Comparison of ENCODE assay signal across 22 cellular contexts in the genomic region with DNA sequence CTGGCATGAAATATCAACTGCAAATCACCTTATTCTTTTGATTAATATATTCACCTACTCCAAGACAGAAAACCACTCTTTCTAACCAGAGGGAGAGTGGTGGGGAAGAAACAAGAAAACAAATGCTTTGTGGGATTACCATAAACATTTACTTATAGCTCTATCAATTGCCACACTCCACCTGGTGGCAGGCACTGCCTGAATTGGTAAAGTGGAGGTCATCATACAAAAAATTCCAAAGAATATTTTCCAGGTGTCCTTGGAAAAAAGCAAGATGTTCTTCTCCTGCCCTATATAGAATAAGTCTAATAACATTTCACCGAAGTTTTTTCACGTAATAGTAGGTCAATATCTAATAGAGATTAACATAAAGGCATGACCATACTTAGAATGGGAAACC. TPM values are rescaled to one million over a fixed set of nuclear protein-coding genes. Genes with fewer than 3 reads are reported as not detected.
A peak's percentile ranks its signal among the peaks of the same experiment; 100 is the strongest.
DNase-seq lines count a peak whose midpoint lies in the region; ATAC-seq and TF ChIP-seq lines count a peak whose summit lies in the region.
"Had no signal": no experiment of that assay in that cellular context is flagged by ENCODE, and none has a peak within 500 bp of the region (broad histone marks: within the 10 kb centered on the region; RNA-seq: fewer than 3 reads in every experiment).

No MANE protein-coding gene starts in this region.

- POLR2A ChIA-PET in CD4-positive, alpha-beta T cell (lab: Charles Lee) = no interaction called here

- H3K27ac ChIP-seq in C4-2B (no peak overlapping the region), foreskin keratinocyte (peak overlapping the region; percentile 41), SJCRH30 (no peak overlapping the region)
- H3K27ac ChIP-seq in CD4-positive, alpha-beta T cell (ENCODE audit: low read depth, low read length) = no peak overlapping the region
- H3K27ac ChIP-seq: BLaER1 treated with 17β-estradiol and CSF1 and Interleukin-3, amounts not matched to agents 10 nM and 100 nM; psoas muscle; SJSA1; spleen had no signal

- intact Hi-C loops in CD4-positive, alpha-beta T cell (cut with DNase I, micrococcal nuclease) = no loop called here

- peak; percentile 21; the same call in 1 of the 2 replicates for TF ChIP-seq RAD21 in Ishikawa (IDR thresholded peaks at IDR 0.05; ENCODE audit: low read depth)

- peaks cover 15% of the 10 kb centered on the region for H3K4me1 ChIP-seq in foreskin keratinocyte
- H3K4me1 ChIP-seq in SJCRH30 = no peaks in the 10 kb centered on the region
- H3K4me1 ChIP-seq: psoas muscle, SJSA1 had no signal

- TF ChIP-seq EP300 in Ishikawa (IDR thresholded peaks at IDR 0.05; ENCODE audit: borderline replicate concordance) = no peak

- H3K27ac Mint-ChIP-seq in CD4-positive, alpha-beta T cell = no peak overlapping the region
- H3K27ac Mint-ChIP-seq: activated CD8-positive, alpha-beta memory T cell treated with anti-CD3 and anti-CD28 coated beads, Interleukin-2, amount 10 ng/mL, durations not matched to agents 7 days and 5 days had no signal

- H3K36me3 ChIP-seq in SJCRH30 = no peaks in the 10 kb centered on the region
- H3K36me3 ChIP-seq: SJSA1 had no signal

- H3K4me3 Mint-ChIP-seq in CD4-positive, alpha-beta T cell = no peak overlapping the region
- H3K4me3 Mint-ChIP-seq: activated CD4-positive, alpha-beta T cell treated with anti-CD3 and anti-CD28 coated beads for 36 hours; activated CD8-positive, alpha-beta memory T cell treated with anti-CD3 and anti-CD28 coated beads, Interleukin-2, amount 10 ng/mL, durations not matched to agents 7 days and 5 days; naive thymus-derived CD8-positive, alpha-beta T cell had no signal

- peaks cover 53% of the 10 kb centered on the region for H3K36me3 Mint-ChIP-seq in CD4-positive, alpha-beta T cell (ENCODE audit: low read depth)

- no peaks in the 10 kb centered on the region for H3K9me3 Mint-ChIP-seq in CD4-positive, alpha-beta T cell
- H3K9me3 Mint-ChIP-seq: naive thymus-derived CD8-positive, alpha-beta T cell had no signal

- H3K27me3 ChIP-seq in foreskin keratinocyte (no peaks in the 10 kb centered on the region), SJCRH30 (no peaks in the 10 kb centered on the region)
- H3K27me3 ChIP-seq in CD4-positive, alpha-beta T cell (ENCODE audit: control insufficient read depth, insufficient read depth, low read length) = no peaks in the 10 kb centered on the region
- H3K27me3 ChIP-seq: BLaER1 treated with 17β-estradiol and CSF1 and Interleukin-3, amounts not matched to agents 10 nM and 100 nM; SJSA1; spleen; testis had no signal

- H3K4me1 Mint-ChIP-seq in CD4-positive, alpha-beta T cell (ENCODE audit: low read depth) = no peaks in the 10 kb centered on the region

- CTCF ChIA-PET in CD4-positive, alpha-beta T cell (lab: Charles Lee) = no interaction called here

- no peak for DNase-seq in astrocyte of the spinal cord (ENCODE audit: low read depth, low spot score)
- no peak for DNase-seq in foreskin keratinocyte
- no peak for DNase-seq in RPMI8226
- DNase-seq in CD4-positive, alpha-beta T cell = no peak
- no peak for DNase-seq in SJCRH30
- DNase-seq: activated CD4-positive, alpha-beta T cell treated with anti-CD3 and anti-CD28 coated beads for 36 hours; activated CD8-positive, alpha-beta memory T cell treated with anti-CD3 and anti-CD28 coated beads, Interleukin-2, amount 10 ng/mL, durations not matched to agents 7 days and 5 days; activated gamma-delta T cell treated with Interleukin-2 at 50 U/mL for 16 hours; aorta; islet precursor cell; naive thymus-derived CD8-positive, alpha-beta T cell; NCI-H1436 treated with DMSO at 0.1 percent for 48 hours; NK-92 treated with Interleukin-12 subunit alpha and Interleukin-12 subunit beta, amount 100 ng/mL, for 24 hours; psoas muscle; spleen; T-helper 9 cell; testis had no signal

- ATAC-seq in foreskin keratinocyte (no peak), HG02938 (IDR thresholded peaks at IDR 0.05; ENCODE audit: unreplicated experiment) (no peak)
- no peak for ATAC-seq in CD4-positive, alpha-beta T cell (ENCODE audit: poor library complexity)
- ATAC-seq: activated CD8-positive, alpha-beta memory T cell treated with anti-CD3 and anti-CD28 coated beads, Interleukin-2, amount 10 ng/mL, durations not matched to agents 7 days and 5 days; naive thymus-derived CD8-positive, alpha-beta T cell; psoas muscle had no signal

- H3K27me3 Mint-ChIP-seq in CD4-positive, alpha-beta T cell = no peaks in the 10 kb centered on the region
- H3K27me3 Mint-ChIP-seq: activated CD4-positive, alpha-beta T cell treated with anti-CD3 and anti-CD28 coated beads for 36 hours; activated CD8-positive, alpha-beta memory T cell treated with anti-CD3 and anti-CD28 coated beads, Interleukin-2, amount 10 ng/mL, durations not matched to agents 7 days and 5 days; naive thymus-derived CD8-positive, alpha-beta T cell had no signal

- H3K4me3 ChIP-seq in astrocyte of the spinal cord (ENCODE audit: low read depth, low read length) = no peak overlapping the region
- H3K4me3 ChIP-seq in SJCRH30 = no peak overlapping the region
- H3K4me3 ChIP-seq: BLaER1 treated with 17β-estradiol and CSF1 and Interleukin-3, amounts not matched to agents 10 nM and 100 nM; psoas muscle; SJSA1; spleen; testis had no signal

- TF ChIP-seq CTCF in C4-2B (conservative IDR thresholded peaks at IDR 0.05) (peak; percentile 36), astrocyte of the spinal cord (IDR thresholded peaks at IDR 0.05; ENCODE audit: low read depth, low read length) (peak; percentile 44), foreskin keratinocyte (conservative IDR thresholded peaks at IDR 0.05) (peak; percentile 62)
- TF ChIP-seq CTCF in CD4-positive, alpha-beta T cell (IDR thresholded peaks at IDR 0.05) = no peak

- no peaks in the 10 kb centered on the region for H3K9me3 ChIP-seq in CD4-positive, alpha-beta T cell (ENCODE audit: control insufficient read depth, low read length)
- no peaks in the 10 kb centered on the region for H3K9me3 ChIP-seq in SJCRH30 (replicated peaks)
- H3K9me3 ChIP-seq: BLaER1 treated with 17β-estradiol and CSF1 and Interleukin-3, amounts not matched to agents 10 nM and 100 nM; psoas muscle; SJSA1; spleen; testis had no signal

- in situ Hi-C loops in astrocyte of the spinal cord (cut with HindIII; ENCODE audit: low sequenced_read_pairs) = no loop called here

TF ChIP-seq in Ishikawa, 13 proteins besides CTCF, POLR2A, EP300 and RAD21:
- no peak for TF ChIP-seq CEBPB (IDR thresholded peaks at IDR 0.05)
- TF ChIP-seq FOXM1 (IDR thresholded peaks at IDR 0.05; ENCODE audit: borderline replicate concordance, low read depth) = no peak
- TF ChIP-seq, protein P1, sequence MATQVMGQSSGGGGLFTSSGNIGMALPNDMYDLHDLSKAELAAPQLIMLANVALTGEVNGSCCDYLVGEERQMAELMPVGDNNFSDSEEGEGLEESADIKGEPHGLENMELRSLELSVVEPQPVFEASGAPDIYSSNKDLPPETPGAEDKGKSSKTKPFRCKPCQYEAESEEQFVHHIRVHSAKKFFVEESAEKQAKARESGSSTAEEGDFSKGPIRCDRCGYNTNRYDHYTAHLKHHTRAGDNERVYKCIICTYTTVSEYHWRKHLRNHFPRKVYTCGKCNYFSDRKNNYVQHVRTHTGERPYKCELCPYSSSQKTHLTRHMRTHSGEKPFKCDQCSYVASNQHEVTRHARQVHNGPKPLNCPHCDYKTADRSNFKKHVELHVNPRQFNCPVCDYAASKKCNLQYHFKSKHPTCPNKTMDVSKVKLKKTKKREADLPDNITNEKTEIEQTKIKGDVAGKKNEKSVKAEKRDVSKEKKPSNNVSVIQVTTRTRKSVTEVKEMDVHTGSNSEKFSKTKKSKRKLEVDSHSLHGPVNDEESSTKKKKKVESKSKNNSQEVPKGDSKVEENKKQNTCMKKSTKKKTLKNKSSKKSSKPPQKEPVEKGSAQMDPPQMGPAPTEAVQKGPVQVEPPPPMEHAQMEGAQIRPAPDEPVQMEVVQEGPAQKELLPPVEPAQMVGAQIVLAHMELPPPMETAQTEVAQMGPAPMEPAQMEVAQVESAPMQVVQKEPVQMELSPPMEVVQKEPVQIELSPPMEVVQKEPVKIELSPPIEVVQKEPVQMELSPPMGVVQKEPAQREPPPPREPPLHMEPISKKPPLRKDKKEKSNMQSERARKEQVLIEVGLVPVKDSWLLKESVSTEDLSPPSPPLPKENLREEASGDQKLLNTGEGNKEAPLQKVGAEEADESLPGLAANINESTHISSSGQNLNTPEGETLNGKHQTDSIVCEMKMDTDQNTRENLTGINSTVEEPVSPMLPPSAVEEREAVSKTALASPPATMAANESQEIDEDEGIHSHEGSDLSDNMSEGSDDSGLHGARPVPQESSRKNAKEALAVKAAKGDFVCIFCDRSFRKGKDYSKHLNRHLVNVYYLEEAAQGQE (IDR thresholded peaks at IDR 0.05; ENCODE audit: low read depth) = no peak
- no peak for TF ChIP-seq TEAD4 (IDR thresholded peaks at IDR 0.05)
- TF ChIP-seq NFIC (IDR thresholded peaks at IDR 0.05) = no peak
- no peak for TF ChIP-seq EGR1 (IDR thresholded peaks at IDR 0.05)
- TF ChIP-seq CREB1 (IDR thresholded peaks at IDR 0.05; ENCODE audit: low read depth) = no peak
- no peak for TF ChIP-seq YY1 (IDR thresholded peaks at IDR 0.05; ENCODE audit: low read depth)
- no peak for TF ChIP-seq TAF1 (IDR thresholded peaks at IDR 0.05; ENCODE audit: low read depth)
- TF ChIP-seq, protein P2, sequence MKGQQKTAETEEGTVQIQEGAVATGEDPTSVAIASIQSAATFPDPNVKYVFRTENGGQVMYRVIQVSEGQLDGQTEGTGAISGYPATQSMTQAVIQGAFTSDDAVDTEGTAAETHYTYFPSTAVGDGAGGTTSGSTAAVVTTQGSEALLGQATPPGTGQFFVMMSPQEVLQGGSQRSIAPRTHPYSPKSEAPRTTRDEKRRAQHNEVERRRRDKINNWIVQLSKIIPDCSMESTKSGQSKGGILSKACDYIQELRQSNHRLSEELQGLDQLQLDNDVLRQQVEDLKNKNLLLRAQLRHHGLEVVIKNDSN (IDR thresholded peaks at IDR 0.05) = no peak
- TF ChIP-seq ZBTB7A (IDR thresholded peaks at IDR 0.05; ENCODE audit: low read depth) = no peak
- no peak for TF ChIP-seq TCF12 (IDR thresholded peaks at IDR 0.05; ENCODE audit: low read depth)
- TF ChIP-seq, protein P3, sequence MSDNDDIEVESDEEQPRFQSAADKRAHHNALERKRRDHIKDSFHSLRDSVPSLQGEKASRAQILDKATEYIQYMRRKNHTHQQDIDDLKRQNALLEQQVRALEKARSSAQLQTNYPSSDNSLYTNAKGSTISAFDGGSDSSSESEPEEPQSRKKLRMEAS (IDR thresholded peaks at IDR 0.05) = no peak
TF ChIP-seq in Ishikawa: peak in this region for 0.

RNA-seq across cellular contexts. Expression of a gene that starts 45.3 kb away (rescaled TPM):
- total RNA-seq in foreskin keratinocyte = 11.1 and 13.3 TPM in 2 replicates
- polyA plus RNA-seq in foreskin keratinocyte = 6.7 and 8.2 TPM in 2 replicates
- 10 to 100 TPM; 59.5 to 66.2 TPM for total RNA-seq in CD4-positive, alpha-beta T cell
- 12.8 and 17.3 TPM in 2 replicates for total RNA-seq in SJCRH30 (2014; rRNA removed; shearing (Covaris generic))
